In genomic region chr1:39412892-39413291, GRCh38 we compare ENCODE assay signal across 25 cellular contexts.
DNase-seq lines count a peak whose midpoint lies in the region; ATAC-seq and TF ChIP-seq lines count a peak whose summit lies in the region.
"Had no signal": no experiment of that assay in that cellular context is flagged by ENCODE, and none has a peak within 500 bp of the region (broad histone marks: within the 10 kb centered on the region; RNA-seq: fewer than 3 reads in every experiment).

No MANE protein-coding gene starts in this region.

- H3K27me3 Mint-ChIP-seq in GM23338 (ENCODE audit: insufficient read depth, low read depth, poor library complexity) (peaks cover 25% of the 10 kb centered on the region), WTC11 (ENCODE audit: low read depth) (no peaks in the 10 kb centered on the region; the same call in 1 of the 2 replicates)
- no peaks in the 10 kb centered on the region for H3K27me3 Mint-ChIP-seq in T-helper 2 cell treated with Interferon-gamma antibody and Interleukin-4, amounts not matched to agents 5 μg/mL and 100 μg/mL, for 36 hours (ENCODE audit: low read depth)
- H3K27me3 Mint-ChIP-seq: activated CD8-positive, alpha-beta T cell treated with anti-CD3 and anti-CD28 coated beads for 36 hours; stimulated activated naive B cell treated with anti-CD40 and anti-IgM and Interleukin-4, amounts not matched to agents 10 μg/mL and 1 μg/mL and 100 μg/mL, for 72 hours; T-helper 17 cell had no signal

- H3K4me2 ChIP-seq in GM23338: peak overlapping the region; percentile 83; the same call in 1 of the 2 replicates
- H3K4me2 ChIP-seq in skeletal muscle satellite cell (ENCODE audit: low read length): peak overlapping the region; percentile 81

- H3K27me3 ChIP-seq in GM23338 (ENCODE audit: insufficient read depth): no peaks in the 10 kb centered on the region
- no peaks in the 10 kb centered on the region for H3K27me3 ChIP-seq in skeletal muscle satellite cell (ENCODE audit: control insufficient read depth, insufficient read depth, low read length)
- H3K27me3 ChIP-seq: hepatocyte, transverse colon had no signal

- H3K27ac ChIP-seq in GM23338 (ENCODE audit: low read depth): no peak overlapping the region
- H3K27ac ChIP-seq: hepatocyte, transverse colon had no signal

- H3K9me3 ChIP-seq in skeletal muscle satellite cell (replicated peaks; ENCODE audit: low read length): no peaks in the 10 kb centered on the region
- H3K9me3 ChIP-seq: transverse colon had no signal

- H3K9ac ChIP-seq in skeletal muscle satellite cell (ENCODE audit: low read depth, low read length): no peak overlapping the region

- no peak for TF ChIP-seq CTCF in GM23338 (conservative IDR thresholded peaks at IDR 0.05; ENCODE audit: low read depth in 2 of 2)
- no peak for TF ChIP-seq CTCF in WTC11 (IDR thresholded peaks at IDR 0.05)
- no peak for TF ChIP-seq CTCF in foreskin fibroblast (IDR thresholded peaks at IDR 0.05; ENCODE audit: low read depth, low read length)

- no peak overlapping the region for H2AFZ ChIP-seq in GM23338
- H2AFZ ChIP-seq: hepatocyte had no signal

- H3F3A ChIP-seq in GM23338 (replicated peaks; ENCODE audit: low read depth): peaks cover 15% of the 10 kb centered on the region

- peaks cover 74% of the 10 kb centered on the region for H3K79me2 ChIP-seq in GM23338 (replicated peaks; ENCODE audit: insufficient read depth)

- DNase-seq in GM23338 (ENCODE audit: low spot score): no peak
- DNase-seq in WTC11 (ENCODE audit: low spot score): no peak
- DNase-seq in foreskin fibroblast: no peak
- no peak for DNase-seq in T-helper 2 cell treated with Interferon-gamma antibody and Interleukin-4, amounts not matched to agents 5 μg/mL and 100 μg/mL, for 36 hours (ENCODE audit: low spot score)
- no peak for DNase-seq in inferior parietal cortex (ENCODE audit: extremely low spot score)
- DNase-seq: activated CD4-positive, CD25-positive, alpha-beta regulatory T cell; activated CD8-positive, alpha-beta T cell treated with anti-CD3 and anti-CD28 coated beads for 36 hours; activated naive CD4-positive, alpha-beta T cell treated with Interleukin-2 at 50 U/mL for 16 hours; activated T-cell treated with anti-CD3 and anti-CD28 coated beads, Interleukin-2, amount 50 U/mL, for 1 hour; amygdala; effector CD8-positive, alpha-beta T cell; GDM1; islet precursor cell; mammary epithelial cell; NCI-H1417; NCI-H748 treated with DMSO at 0.1 percent for 48 hours; OCI-M1; SIG-M5; stimulated activated CD4-positive, alpha-beta T cell treated with anti-CD3 and anti-CD28 coated beads, Interleukin-15, amount 100 ng/mL, for 24 hours; stimulated activated naive B cell treated with anti-CD40 and anti-IgM and Interleukin-4, amounts not matched to agents 10 μg/mL and 1 μg/mL and 100 μg/mL, for 72 hours; T-helper 17 cell; transverse colon had no signal

- H3K4me3 Mint-ChIP-seq in GM23338: no peak overlapping the region
- no peak overlapping the region for H3K4me3 Mint-ChIP-seq in WTC11
- no peak overlapping the region for H3K4me3 Mint-ChIP-seq in T-helper 2 cell treated with Interferon-gamma antibody and Interleukin-4, amounts not matched to agents 5 μg/mL and 100 μg/mL, for 36 hours
- H3K4me3 Mint-ChIP-seq: activated CD8-positive, alpha-beta T cell treated with anti-CD3 and anti-CD28 coated beads for 36 hours; stimulated activated naive B cell treated with anti-CD40 and anti-IgM and Interleukin-4, amounts not matched to agents 10 μg/mL and 1 μg/mL and 100 μg/mL, for 72 hours; T-helper 17 cell had no signal

- H3K4me1 ChIP-seq in GM23338 (ENCODE audit: insufficient read depth) (peaks cover 43% of the 10 kb centered on the region), skeletal muscle satellite cell (ENCODE audit: control insufficient read depth, insufficient read depth, low read length) (peaks cover 62% of the 10 kb centered on the region)

- H3K36me3 ChIP-seq in GM23338 (ENCODE audit: insufficient read depth) (peaks cover 9% of the 10 kb centered on the region), skeletal muscle satellite cell (ENCODE audit: insufficient read depth, low read length) (peaks cover 36% of the 10 kb centered on the region)
- H3K36me3 ChIP-seq: transverse colon had no signal

- POLR2A ChIA-PET in WTC11 (lab: Charles Lee): no interaction called here

- peaks cover 35% of the 10 kb centered on the region for H3K9me3 Mint-ChIP-seq in GM23338
- H3K9me3 Mint-ChIP-seq in WTC11: peaks cover 23% of the 10 kb centered on the region
- no peaks in the 10 kb centered on the region for H3K9me3 Mint-ChIP-seq in T-helper 2 cell treated with Interferon-gamma antibody and Interleukin-4, amounts not matched to agents 5 μg/mL and 100 μg/mL, for 36 hours
- H3K9me3 Mint-ChIP-seq: activated CD8-positive, alpha-beta T cell treated with anti-CD3 and anti-CD28 coated beads for 36 hours; stimulated activated naive B cell treated with anti-CD40 and anti-IgM and Interleukin-4, amounts not matched to agents 10 μg/mL and 1 μg/mL and 100 μg/mL, for 72 hours had no signal

- H3K9me2 ChIP-seq in GM23338 (ENCODE audit: insufficient read depth): no peaks in the 10 kb centered on the region

- peaks cover 44% of the 10 kb centered on the region for H4K20me1 ChIP-seq in GM23338 (replicated peaks; ENCODE audit: insufficient read depth)

- H3K27ac Mint-ChIP-seq in GM23338 (no peak overlapping the region), WTC11 (no peak overlapping the region)
- no peak overlapping the region for H3K27ac Mint-ChIP-seq in T-helper 2 cell treated with Interferon-gamma antibody and Interleukin-4, amounts not matched to agents 5 μg/mL and 100 μg/mL, for 36 hours
- H3K27ac Mint-ChIP-seq: activated CD8-positive, alpha-beta T cell treated with anti-CD3 and anti-CD28 coated beads for 36 hours had no signal

- CTCF ChIA-PET in WTC11 (lab: Charles Lee): no interaction called here

- ATAC-seq in GM23338: no peak
- no peak for ATAC-seq in WTC11
- ATAC-seq in GM18909 (IDR thresholded peaks at IDR 0.05; ENCODE audit: poor library complexity, unreplicated experiment): no peak
- ATAC-seq: activated CD8-positive, alpha-beta T cell treated with anti-CD3 and anti-CD28 coated beads for 36 hours; stimulated activated naive B cell treated with anti-CD40 and anti-IgM and Interleukin-4, amounts not matched to agents 10 μg/mL and 1 μg/mL and 100 μg/mL, for 72 hours; T-helper 17 cell had no signal

- H3K36me3 Mint-ChIP-seq in GM23338 (ENCODE audit: low read depth): peaks cover 66% of the 10 kb centered on the region
- H3K36me3 Mint-ChIP-seq in WTC11: peaks cover 50% of the 10 kb centered on the region
- peaks cover 26% of the 10 kb centered on the region for H3K36me3 Mint-ChIP-seq in T-helper 2 cell treated with Interferon-gamma antibody and Interleukin-4, amounts not matched to agents 5 μg/mL and 100 μg/mL, for 36 hours (ENCODE audit: low read depth)

- H3K4me3 ChIP-seq in GM23338 (no peak overlapping the region), foreskin fibroblast (ENCODE audit: low read depth in 1 of 2, low read length in 2 of 2) (peak overlapping the region; percentile 53 to 66), skeletal muscle satellite cell (ENCODE audit: low read length) (peak overlapping the region; percentile 80)
- H3K4me3 ChIP-seq: hepatocyte, transverse colon had no signal

- H3K4me1 Mint-ChIP-seq in GM23338 (peaks cover 44% of the 10 kb centered on the region), WTC11 (peaks cover 55% of the 10 kb centered on the region)
- H3K4me1 Mint-ChIP-seq in T-helper 2 cell treated with Interferon-gamma antibody and Interleukin-4, amounts not matched to agents 5 μg/mL and 100 μg/mL, for 36 hours (ENCODE audit: low read depth): peaks cover 22% of the 10 kb centered on the region

TF ChIP-seq in WTC11, 78 proteins besides CTCF, POLR2A, EP300 and RAD21:
- peak; percentile 60; the same call in 1 of the 2 replicates for TF ChIP-seq ZNF317 (CRISPR knock-in tag; IDR thresholded peaks at IDR 0.05; ENCODE audit: borderline replicate concordance, low read depth)
- no peak for TF ChIP-seq E2F4 (CRISPR knock-in tag; IDR thresholded peaks at IDR 0.05; ENCODE audit: borderline replicate concordance, low read depth)
